In genomic region chr13:110319774-110320509, GRCh38 we compare ENCODE assay signal across 9 cellular contexts. TPM values are rescaled to one million over a fixed set of nuclear protein-coding genes. Genes with fewer than 3 reads are reported as not detected.
DNase-seq lines count a peak whose midpoint lies in the region; ATAC-seq and TF ChIP-seq lines count a peak whose summit lies in the region.
"Had no signal": no experiment of that assay in that cellular context is flagged by ENCODE, and none has a peak within 500 bp of the region (broad histone marks: within the 10 kb centered on the region; RNA-seq: fewer than 3 reads in every experiment).

No MANE protein-coding gene starts in this region.

- peaks cover 34% of the 10 kb centered on the region for H3K36me3 ChIP-seq in RWPE2 (ENCODE audit: low read depth)
- no peaks in the 10 kb centered on the region for H3K36me3 ChIP-seq in gastrocnemius medialis

- ATAC-seq in RWPE2 (ENCODE audit: low read depth) (peak; percentile 74), gastrocnemius medialis (peak in 1 of 2 donors; percentile 35), HG03469 (IDR thresholded peaks at IDR 0.05; ENCODE audit: unreplicated experiment) (no peak), GM19328 (IDR thresholded peaks at IDR 0.05; ENCODE audit: unreplicated experiment) (no peak)

- peak overlapping the region; percentile 99 for H3K27ac ChIP-seq in RWPE2 (ENCODE audit: poor library complexity, severe bottlenecking)
- H3K27ac ChIP-seq in gastrocnemius medialis, result peak overlapping the region; percentile 38 to 75 (median 62)

- no peaks in the 10 kb centered on the region for H3K27me3 ChIP-seq in RWPE2 (ENCODE audit: insufficient read depth, poor library complexity, severe bottlenecking)
- peaks cover 0 to 5% (median 3%) of the 10 kb centered on the region in 3 donors for H3K27me3 ChIP-seq in gastrocnemius medialis

- H3K9me3 ChIP-seq in RWPE2 (ENCODE audit: severe bottlenecking), result no peaks in the 10 kb centered on the region
- H3K9me3 ChIP-seq in gastrocnemius medialis, result no peaks in the 10 kb centered on the region

- no peak for TF ChIP-seq POLR2A in gastrocnemius medialis (IDR thresholded peaks at IDR 0.05)

- no peak for TF ChIP-seq CTCF in RWPE2 (IDR thresholded peaks at IDR 0.05; ENCODE audit: poor library complexity, severe bottlenecking)
- TF ChIP-seq CTCF in fibroblast of mammary gland (conservative IDR thresholded peaks at IDR 0.05; ENCODE audit: control insufficient read depth, insufficient read depth, low read depth, low read length), result no peak
- no peak for TF ChIP-seq CTCF in gastrocnemius medialis (IDR thresholded peaks at IDR 0.05 in 4 of 5, conservative IDR thresholded peaks at IDR 0.05 in 1 of 5)

- intact Hi-C loops in gastrocnemius medialis (cut with DNase I; ENCODE audit: low total_unique reads), result no loop called here

- H3K4me1 ChIP-seq in RWPE2 (ENCODE audit: insufficient read depth, poor library complexity, severe bottlenecking), result peaks cover 44% of the 10 kb centered on the region
- H3K4me1 ChIP-seq in gastrocnemius medialis, result peaks cover 26 to 42% of the 10 kb centered on the region in 2 donors

- peak overlapping the region; percentile 1 for H3K4me3 ChIP-seq in RWPE2 (ENCODE audit: severe bottlenecking)
- no peak overlapping the region for H3K4me3 ChIP-seq in fibroblast of mammary gland (ENCODE audit: control insufficient read depth, low read depth, low read length)
- no peak overlapping the region for H3K4me3 ChIP-seq in gastrocnemius medialis

- DNase-seq in ELR (ENCODE audit: low read depth) (peak; percentile 94), RWPE2 (ENCODE audit: low spot score) (no peak), fibroblast of mammary gland (ENCODE audit: low read depth) (peak; percentile 78), gastrocnemius medialis (no peak), NCI-H2196 (lab: John Stamatoyannopoulos, UW; ENCODE audit: unreplicated experiment) (no peak), NCI-H524 (lab: John Stamatoyannopoulos, UW) (no peak)
- DNase-seq: hippocampal formation had no signal

- in situ Hi-C loops in gastrocnemius medialis (cut with MboI; ENCODE audit: low sequenced_read_pairs in 4 of 4), result no loop called here

RNA-seq across cellular contexts. Expression of gene COL4A2, which starts 12.9 kb away (rescaled TPM):
- total RNA-seq in gastrocnemius medialis, result 10 to 100 TPM; 51.2 to 85.8 (median 70.5) TPM

RNA-seq across cellular contexts. Expression of gene COL4A1, which starts 13.0 kb away (rescaled TPM):
- 100 to 1,000 TPM in 3 of 4 donors, 10 to 100 TPM in 1; 60.5 to 127 (median 120) TPM for total RNA-seq in gastrocnemius medialis

Comparison
In these comparisons a context has a peak if more than half of its experiments do, and no peak if none do; other contexts are left out.
1. DNase-seq: peak in ELR (single experiment) and fibroblast of mammary gland (single experiment); none in RWPE2 (single experiment), gastrocnemius medialis (0 of 2), NCI-H2196 (single experiment) and NCI-H524 (0 of 2).